11 cellular contexts compared by ENCODE assay signal in the genomic region with DNA sequence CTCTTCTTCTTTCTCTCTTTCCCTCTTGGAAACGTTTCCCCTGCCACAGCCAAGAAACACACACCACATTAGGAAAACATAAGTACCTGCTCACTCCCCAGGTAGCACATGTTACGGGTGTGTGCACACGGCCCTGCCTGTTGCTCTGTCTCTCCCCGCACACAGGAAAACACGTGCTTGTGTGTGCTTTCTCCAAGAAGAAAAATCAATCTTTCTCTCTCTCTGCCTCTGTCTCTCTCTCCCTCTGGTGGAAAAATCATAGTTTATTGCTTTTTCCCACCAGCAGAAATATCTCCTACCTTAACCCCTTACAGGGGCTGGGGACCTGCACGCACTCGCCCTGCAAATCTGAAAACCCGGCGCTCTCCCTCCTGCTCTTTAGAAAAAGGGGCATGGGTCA.
DNase-seq lines count a peak whose midpoint lies in the region; ATAC-seq and TF ChIP-seq lines count a peak whose summit lies in the region.
"Had no signal": no experiment of that assay in that cellular context is flagged by ENCODE, and none has a peak within 500 bp of the region (broad histone marks: within the 10 kb centered on the region; RNA-seq: fewer than 3 reads in every experiment).

No MANE protein-coding gene starts in this region.

- no peaks in the 10 kb centered on the region for H4K20me1 ChIP-seq in H9 (ENCODE audit: control insufficient read depth, insufficient read depth, insufficient read length)

- no peak overlapping the region for H3K56ac ChIP-seq in H9 (ENCODE audit: insufficient read length, low read depth, low read length)

- no peak overlapping the region for H2AK5ac ChIP-seq in H9 (ENCODE audit: insufficient read length, low read length)

- H3K4me1 ChIP-seq in BE2C: peaks cover 37% of the 10 kb centered on the region
- no peaks in the 10 kb centered on the region; the same call in 1 of the 2 replicates for H3K4me1 ChIP-seq in H9 (ENCODE audit: insufficient read depth, low read length)

- no peak overlapping the region for H3K4ac ChIP-seq in H9 (ENCODE audit: low read depth, low read length)

- H3K27me3 Mint-ChIP-seq in H9 (ENCODE audit: low read depth): peaks cover 35% of the 10 kb centered on the region

- H3K27me3 ChIP-seq in BE2C (no peaks in the 10 kb centered on the region), H9 (ENCODE audit: insufficient read depth, low read length) (peaks cover 5% of the 10 kb centered on the region; the same call in 1 of the 2 replicates)

- H3K4me2 ChIP-seq in H9 (ENCODE audit: insufficient read depth, insufficient read length, low read length): peak overlapping the region; percentile 83

- H3K27ac ChIP-seq in H9 (ENCODE audit: insufficient read length, low read depth, low read length): no peak overlapping the region
- 0 out of 2 replicates have a peak overlapping the region, but pooled peaks have one; percentile 6 for H3K27ac ChIP-seq in SK-N-MC
- H3K27ac ChIP-seq: gastrocnemius medialis had no signal

- no peak overlapping the region for H2BK12ac ChIP-seq in H9 (ENCODE audit: insufficient read length, low read depth, low read length)

- no peak overlapping the region for H4K8ac ChIP-seq in H9 (replicated peaks; ENCODE audit: insufficient read length, low read depth, low read length)

- TF ChIP-seq CTCF in BE2C (IDR thresholded peaks at IDR 0.05; ENCODE audit: low read depth, low read length) (peak; percentile 7; the same call in 1 of the 2 replicates), H9 (conservative IDR thresholded peaks at IDR 0.05) (no peak)

- no peaks in the 10 kb centered on the region for H3K36me3 ChIP-seq in BE2C
- no peaks in the 10 kb centered on the region for H3K36me3 ChIP-seq in SK-N-MC (ENCODE audit: insufficient read depth, low read length)
- H3K36me3 ChIP-seq: gastrocnemius medialis had no signal

- H3K4me3 ChIP-seq in BE2C (ENCODE audit: low read depth, low read length) (no peak overlapping the region), SK-N-MC (peak overlapping the region; percentile 33)
- H3K4me3 ChIP-seq: gastrocnemius medialis had no signal

- H2BK5ac ChIP-seq in H9 (ENCODE audit: insufficient read length, low read length): no peak overlapping the region

- H3K23me2 ChIP-seq in H9 (ENCODE audit: insufficient read length, low read depth, low read length, poor library complexity, severe bottlenecking): peaks cover 8% of the 10 kb centered on the region

- no peak overlapping the region for H3T11ph ChIP-seq in H9 (ENCODE audit: low read length)

- no peak overlapping the region for H3K4me3 Mint-ChIP-seq in H9

- DNase-seq in BE2C (no peak), H9 (no peak), SK-N-MC (ENCODE audit: low read depth, low spot score) (no peak), inferior parietal cortex (ENCODE audit: extremely low spot score) (peak; percentile 17), hepatic stellate cell (ENCODE audit: low spot score) (no peak), glomerular visceral epithelial cell (ENCODE audit: extremely low spot score) (no peak), globus pallidus (ENCODE audit: low spot score) (no peak)
- DNase-seq: gastrocnemius medialis, T-helper 1 cell had no signal

- WGBS in H9 (ENCODE audit: extremely low coverage, insufficient read length, low lambda C conversion rate): no CpG with 5 or more reads among the region's 9 CpGs

- no peaks in the 10 kb centered on the region for H3K9me3 ChIP-seq in BE2C
- H3K9me3 ChIP-seq in H9 (ENCODE audit: control insufficient read depth, low read depth, low read length): no peaks in the 10 kb centered on the region
- no peaks in the 10 kb centered on the region for H3K9me3 ChIP-seq in SK-N-MC (ENCODE audit: low read depth, low read length)
- H3K9me3 ChIP-seq: gastrocnemius medialis had no signal

- H3K14ac ChIP-seq in H9 (ENCODE audit: insufficient read depth, low read length): no peak overlapping the region

- H3K36me3 Mint-ChIP-seq in H9 (ENCODE audit: insufficient read depth in 1 of 3, low read depth in 3 of 3): no peaks in the 10 kb centered on the region
- H3K36me3 Mint-ChIP-seq: CD4-positive, CD25-positive, alpha-beta regulatory T cell had no signal

- no peaks in the 10 kb centered on the region for H3K79me2 ChIP-seq in H9 (ENCODE audit: insufficient read depth, low read length)

- no peak overlapping the region for H2BK15ac ChIP-seq in H9 (ENCODE audit: low read depth, low read length)

- H3K23ac ChIP-seq in H9 (ENCODE audit: insufficient read length, low read depth, low read length): no peak overlapping the region

- no peak overlapping the region for H3K9ac ChIP-seq in H9 (ENCODE audit: extremely low read depth, insufficient read length, low read length)
- H3K9ac ChIP-seq in SK-N-MC (ENCODE audit: insufficient read length): no peak overlapping the region

- H2BK20ac ChIP-seq in H9 (ENCODE audit: low read depth, low read length, poor library complexity, severe bottlenecking): no peak overlapping the region

- H3K18ac ChIP-seq in H9 (ENCODE audit: insufficient read length, low read depth, low read length): no peak overlapping the region

- peaks cover 14 to 20% of the 10 kb centered on the region in 2 experiments for H3K4me1 Mint-ChIP-seq in H9

- no peaks in the 10 kb centered on the region for H3K9me3 Mint-ChIP-seq in H9
- H3K9me3 Mint-ChIP-seq: CD4-positive, CD25-positive, alpha-beta regulatory T cell had no signal

- no peak overlapping the region for H4K91ac ChIP-seq in H9 (ENCODE audit: insufficient read length, low read depth, low read length)

- no peak for ATAC-seq in GM18502 (IDR thresholded peaks at IDR 0.05; ENCODE audit: poor library complexity, unreplicated experiment)
- ATAC-seq: gastrocnemius medialis had no signal

- H2AFZ ChIP-seq in H9 (ENCODE audit: low read length): no peak overlapping the region

- no peak overlapping the region for H2BK120ac ChIP-seq in H9 (ENCODE audit: low read depth, low read length, poor library complexity, severe bottlenecking)

- H3K27ac Mint-ChIP-seq in H9: no peak overlapping the region
- H3K27ac Mint-ChIP-seq: CD4-positive, CD25-positive, alpha-beta regulatory T cell had no signal

- H4K5ac ChIP-seq in H9 (ENCODE audit: insufficient read length, low read depth, low read length): no peak overlapping the region

- H3K79me1 ChIP-seq in H9 (ENCODE audit: insufficient read depth, low read depth, low read length, poor library complexity, severe bottlenecking): no peaks in the 10 kb centered on the region
